In the genomic region with DNA sequence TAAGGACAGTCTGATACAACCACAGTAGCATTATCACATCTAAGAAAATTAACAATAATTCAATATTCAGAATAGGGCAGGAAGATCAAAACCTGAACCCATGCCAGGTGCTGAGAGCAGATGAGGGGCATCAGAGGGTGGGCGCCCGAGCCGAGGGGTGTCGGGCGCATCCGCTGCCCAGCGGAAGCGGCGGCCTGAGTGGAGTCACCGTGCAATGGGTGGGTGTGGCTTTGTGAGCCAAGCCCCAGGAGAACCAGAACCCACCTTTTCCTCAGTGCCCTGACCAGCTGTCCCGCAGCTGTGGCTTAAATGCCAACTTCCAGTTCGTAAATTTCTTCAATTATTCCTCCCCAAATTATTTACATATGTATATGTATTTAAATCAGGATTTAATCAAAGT, we compare ENCODE assay signal across 8 cellular contexts. TPM values are rescaled to one million over a fixed set of nuclear protein-coding genes. Genes with fewer than 3 reads are reported as not detected.
DNase-seq lines count a peak whose midpoint lies in the region; FAIRE-seq and TF ChIP-seq lines count a peak whose summit lies in the region.

No MANE protein-coding gene starts in this region.

- TF ChIP-seq CTCF in endothelial cell of umbilical vein (IDR thresholded peaks at IDR 0.05; ENCODE audit: extremely low read depth in 1 of 2, insufficient read depth in 1 of 2, low read depth in 1 of 2, low read length in 2 of 2) = no peak
- TF ChIP-seq CTCF in neural crest cell (conservative IDR thresholded peaks at IDR 0.05) = no peak
- TF ChIP-seq CTCF in GM20000 (IDR thresholded peaks at IDR 0.05; ENCODE audit: extremely low read depth, missing control alignments) = no peak

- intact Hi-C loops in endothelial cell of umbilical vein (cut with micrococcal nuclease) = no loop called here

- H3K4me1 Mint-ChIP-seq in neural crest cell = peaks cover 39% of the 10 kb centered on the region

- CTCF ChIA-PET in endothelial cell of umbilical vein (lab: Charles Lee) = interaction anchor here (1.0 to 1.4 kb wide), 5 partner anchors 16 to 97 kb away, joined by 3 to 9 read pairs (median 5); no protein-coding TSS in a partner anchor

- peak overlapping the region; percentile 90 for H3K4me2 ChIP-seq in BLaER1
- H3K4me2 ChIP-seq in endothelial cell of umbilical vein (ENCODE audit: insufficient read depth, low read length) = peak overlapping the region; percentile 58

- DNase-seq in NCI-H510A (lab: John Stamatoyannopoulos, UW) (peak; percentile 27), endothelial cell of umbilical vein (ENCODE audit: low read depth, low spot score) (no peak), neural crest cell (ENCODE audit: low read depth, low spot score) (no peak), NCI-H2029 treated with DMSO at 0.1 percent for 48 hours (lab: John Stamatoyannopoulos, UW) (no peak), epidermal melanocyte (ENCODE audit: insufficient read length, low spot score) (no peak), GM20000 (ENCODE audit: low spot score) (no peak), C1 segment of cervical spinal cord (lab: John Stamatoyannopoulos, UW) (no peak)

- H3K9me3 ChIP-seq in BLaER1 = no peaks in the 10 kb centered on the region
- H3K9me3 ChIP-seq in endothelial cell of umbilical vein (replicated peaks; ENCODE audit: control insufficient read depth, insufficient read depth, low read length) = no peaks in the 10 kb centered on the region

- peak overlapping the region; percentile 65 for H2AFZ ChIP-seq in endothelial cell of umbilical vein (ENCODE audit: low read depth, low read length)

- H3K4me3 Mint-ChIP-seq in neural crest cell = peak overlapping the region; percentile 64

- no peaks in the 10 kb centered on the region for H3K9me1 ChIP-seq in endothelial cell of umbilical vein (replicated peaks; ENCODE audit: control insufficient read depth, extremely low read depth, insufficient read depth, low read length)

- H3K27me3 ChIP-seq in BLaER1 (no peaks in the 10 kb centered on the region), endothelial cell of umbilical vein (ENCODE audit: control insufficient read depth in 2 of 2, insufficient read depth in 2 of 2, low read length in 2 of 2) (no peaks in the 10 kb centered on the region)

- no TSS peak for BruUV-seq in endothelial cell of umbilical vein (replicated peaks; lab: Mats Ljungman, UMichigan)

- H3K4me3 ChIP-seq in BLaER1 (peak overlapping the region; percentile 40), endothelial cell of umbilical vein (replicated peaks in 1 of 3; ENCODE audit: insufficient read depth in 1 of 3, low read depth in 1 of 3, low read length in 3 of 3) (peak overlapping the region in 1 of 3 experiments; percentile 42)

- H3K4me1 ChIP-seq in BLaER1 (peaks cover 56% of the 10 kb centered on the region), endothelial cell of umbilical vein (ENCODE audit: control insufficient read depth, extremely low read depth, insufficient read depth, low read length) (peaks cover 19% of the 10 kb centered on the region)

- FAIRE-seq in endothelial cell of umbilical vein (lab: Jason Lieb, UNC) = no peak

- H3K9me3 Mint-ChIP-seq in neural crest cell = no peaks in the 10 kb centered on the region

- dilution Hi-C loops in endothelial cell of umbilical vein (cut with MboI; ENCODE audit: extremely low pct_ligation_motif_present, low sequenced_read_pairs) = no loop called here

- H3K9ac ChIP-seq in BLaER1 (peak overlapping the region; percentile 17; the same call in 1 of the 2 replicates), endothelial cell of umbilical vein (replicated peaks; ENCODE audit: extremely low read depth, insufficient read depth, low read length) (no peak overlapping the region)

- H4K20me1 ChIP-seq in BLaER1 = peaks cover 8% of the 10 kb centered on the region; the same call in 1 of the 2 replicates
- H4K20me1 ChIP-seq in endothelial cell of umbilical vein (replicated peaks; ENCODE audit: control insufficient read depth, extremely low read depth, insufficient read depth, low read length) = no peaks in the 10 kb centered on the region

- TF ChIP-seq POLR2A in endothelial cell of umbilical vein (IDR thresholded peaks at IDR 0.05; ENCODE audit: low read depth, low read length) = no peak

- H3K27ac ChIP-seq in BLaER1 (no peak overlapping the region), endothelial cell of umbilical vein (ENCODE audit: insufficient read depth, low read depth, low read length) (no peak overlapping the region)

- H3K36me3 ChIP-seq in BLaER1 = no peaks in the 10 kb centered on the region
- H3K36me3 ChIP-seq in endothelial cell of umbilical vein (ENCODE audit: control insufficient read depth in 2 of 2, extremely low read depth in 1 of 2, insufficient read depth in 2 of 2, low read length in 2 of 2) = no peaks in the 10 kb centered on the region

- H3K36me3 Mint-ChIP-seq in neural crest cell (ENCODE audit: low read depth) = no peaks in the 10 kb centered on the region

- peaks cover 10% of the 10 kb centered on the region for H3K27me3 Mint-ChIP-seq in neural crest cell (ENCODE audit: low read depth)

- H3K27ac Mint-ChIP-seq in neural crest cell (ENCODE audit: unreplicated experiment) = no peak overlapping the region

- POLR2A ChIA-PET in endothelial cell of umbilical vein (lab: Charles Lee) = interaction anchor here (0.6 kb wide), 1 partner anchor 409 kb away, joined by 12 read pairs; no protein-coding TSS in a partner anchor

- H3K79me2 ChIP-seq in endothelial cell of umbilical vein (ENCODE audit: control insufficient read depth, insufficient read depth, low read length) = no peaks in the 10 kb centered on the region

TF ChIP-seq in endothelial cell of umbilical vein, 7 proteins besides CTCF, POLR2A, EP300 and RAD21:
- TF ChIP-seq GATA2 (IDR thresholded peaks at IDR 0.05; ENCODE audit: insufficient read depth, insufficient read length, low read depth, low read length) (no peak), JUN (IDR thresholded peaks at IDR 0.05; ENCODE audit: borderline replicate concordance, insufficient read depth, insufficient read length, low read depth) (no peak), MYC (IDR thresholded peaks at IDR 0.05; ENCODE audit: low read depth, low read length) (no peak)
- TF ChIP-seq, protein P1, sequence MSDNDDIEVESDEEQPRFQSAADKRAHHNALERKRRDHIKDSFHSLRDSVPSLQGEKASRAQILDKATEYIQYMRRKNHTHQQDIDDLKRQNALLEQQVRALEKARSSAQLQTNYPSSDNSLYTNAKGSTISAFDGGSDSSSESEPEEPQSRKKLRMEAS (IDR thresholded peaks at IDR 0.05; ENCODE audit: insufficient read depth, insufficient read length) = no peak

RNA-seq across cellular contexts. Expression of gene DNAH1, which starts 1.1 kb away (rescaled TPM):
- 5.0 and 5.8 TPM in 2 replicates for total RNA-seq in endothelial cell of umbilical vein
- 6.0 and 7.4 TPM in 2 replicates for polyA plus RNA-seq in endothelial cell of umbilical vein
- 1.8 and 2.6 TPM in 2 replicates for polyA plus RNA-seq in endothelial cell of umbilical vein (2011; cell fraction: cytosol; rRNA removed)
- polyA plus RNA-seq in endothelial cell of umbilical vein (2011; cell fraction: nucleus; rRNA removed) = 41.4 and 45.8 TPM in 2 replicates
- polyA plus RNA-seq in endothelial cell of umbilical vein (2012) = 2.9 and 3.0 TPM in 2 replicates
- 15.4 and 16.2 TPM in 2 replicates for polyA minus RNA-seq in endothelial cell of umbilical vein
- polyA minus RNA-seq in endothelial cell of umbilical vein (2011; cell fraction: cytosol; rRNA and poly(A)+ RNA removed) = 3.5 TPM
- polyA minus RNA-seq in endothelial cell of umbilical vein (2011; cell fraction: nucleus; rRNA and poly(A)+ RNA removed) = 22.6 and 24.0 TPM in 2 replicates
- total RNA-seq in neural crest cell = 2.4 and 3.2 TPM in 2 replicates

RNA-seq across cellular contexts. Expression of gene GLYCTK, which starts 29.6 kb away (rescaled TPM):
- total RNA-seq in endothelial cell of umbilical vein (20.9 and 24.1 TPM in 2 replicates), neural crest cell (6.1 and 9.7 TPM in 2 replicates)
- polyA plus RNA-seq in endothelial cell of umbilical vein = 35.4 and 43.6 TPM in 2 replicates
- polyA plus RNA-seq in endothelial cell of umbilical vein (2011; cell fraction: cytosol; rRNA removed) = 17.4 and 25.7 TPM in 2 replicates
- 77.4 and 78.4 TPM in 2 replicates for polyA plus RNA-seq in endothelial cell of umbilical vein (2011; cell fraction: nucleus; rRNA removed)
- polyA plus RNA-seq in endothelial cell of umbilical vein (2012) = 8.9 and 10.4 TPM in 2 replicates
- 24.2 and 29.7 TPM in 2 replicates for polyA minus RNA-seq in endothelial cell of umbilical vein
- polyA minus RNA-seq in endothelial cell of umbilical vein (2011; cell fraction: cytosol; rRNA and poly(A)+ RNA removed) = 5.3 TPM
- 29.3 and 39.2 TPM in 2 replicates for polyA minus RNA-seq in endothelial cell of umbilical vein (2011; cell fraction: nucleus; rRNA and poly(A)+ RNA removed)

RNA-seq across cellular contexts. Expression of gene WDR82, which starts 38.7 kb away (rescaled TPM):
- total RNA-seq in endothelial cell of umbilical vein (71.3 and 71.8 TPM in 2 replicates), neural crest cell (114 and 119 TPM in 2 replicates)
- 30.7 and 39.9 TPM in 2 replicates for polyA plus RNA-seq in endothelial cell of umbilical vein
- polyA plus RNA-seq in endothelial cell of umbilical vein (2011; cell fraction: cytosol; rRNA removed) = 47.1 and 47.5 TPM in 2 replicates
- 23.6 and 27.9 TPM in 2 replicates for polyA plus RNA-seq in endothelial cell of umbilical vein (2011; cell fraction: nucleus; rRNA removed)
- polyA plus RNA-seq in endothelial cell of umbilical vein (2012) = 53.4 and 68.6 TPM in 2 replicates
- polyA minus RNA-seq in endothelial cell of umbilical vein = 90.5 and 93.4 TPM in 2 replicates
- polyA minus RNA-seq in endothelial cell of umbilical vein (2011; cell fraction: cytosol; rRNA and poly(A)+ RNA removed) = 39.2 TPM
- 27.0 and 37.1 TPM in 2 replicates for polyA minus RNA-seq in endothelial cell of umbilical vein (2011; cell fraction: nucleus; rRNA and poly(A)+ RNA removed)
